Comparison of ENCODE assay signal across 1 cellular context in the genomic region with DNA sequence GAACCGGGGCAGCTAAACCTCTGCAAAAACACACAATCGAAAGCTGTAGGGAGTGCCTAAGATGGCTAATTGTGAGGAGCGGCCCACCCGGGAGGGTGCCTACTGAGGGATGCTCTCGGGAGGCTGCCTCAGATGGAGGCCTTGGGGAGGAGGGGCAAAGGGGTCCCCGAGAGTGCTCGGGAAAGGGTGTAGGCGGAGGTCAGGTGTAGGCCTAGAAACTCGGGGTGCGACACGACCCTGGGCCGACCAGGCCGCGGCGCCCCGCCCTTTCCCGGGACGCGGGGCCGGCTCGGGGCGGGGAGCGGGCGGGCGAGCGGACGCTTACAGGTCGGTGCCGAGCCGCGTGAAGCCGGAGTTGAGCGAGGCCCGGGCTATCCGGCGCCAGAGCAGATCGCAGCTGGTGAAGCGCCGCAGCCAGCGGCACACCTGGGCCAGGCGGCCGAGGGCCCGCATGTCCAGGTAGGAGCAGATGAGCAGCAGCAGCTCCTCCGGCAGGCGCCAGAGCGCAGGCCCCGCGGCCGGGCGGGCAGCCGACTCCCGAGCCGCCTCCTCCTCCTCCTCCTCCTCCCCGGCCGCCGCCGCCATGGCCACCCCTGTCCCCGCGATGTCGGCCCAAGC.
TF ChIP-seq lines count a peak whose summit lies in the region.

No MANE protein-coding gene starts in this region.

TF ChIP-seq in liver, 16 proteins besides CTCF, POLR2A, EP300 and RAD21 (continued from another document):
- TF ChIP-seq, protein P1, sequence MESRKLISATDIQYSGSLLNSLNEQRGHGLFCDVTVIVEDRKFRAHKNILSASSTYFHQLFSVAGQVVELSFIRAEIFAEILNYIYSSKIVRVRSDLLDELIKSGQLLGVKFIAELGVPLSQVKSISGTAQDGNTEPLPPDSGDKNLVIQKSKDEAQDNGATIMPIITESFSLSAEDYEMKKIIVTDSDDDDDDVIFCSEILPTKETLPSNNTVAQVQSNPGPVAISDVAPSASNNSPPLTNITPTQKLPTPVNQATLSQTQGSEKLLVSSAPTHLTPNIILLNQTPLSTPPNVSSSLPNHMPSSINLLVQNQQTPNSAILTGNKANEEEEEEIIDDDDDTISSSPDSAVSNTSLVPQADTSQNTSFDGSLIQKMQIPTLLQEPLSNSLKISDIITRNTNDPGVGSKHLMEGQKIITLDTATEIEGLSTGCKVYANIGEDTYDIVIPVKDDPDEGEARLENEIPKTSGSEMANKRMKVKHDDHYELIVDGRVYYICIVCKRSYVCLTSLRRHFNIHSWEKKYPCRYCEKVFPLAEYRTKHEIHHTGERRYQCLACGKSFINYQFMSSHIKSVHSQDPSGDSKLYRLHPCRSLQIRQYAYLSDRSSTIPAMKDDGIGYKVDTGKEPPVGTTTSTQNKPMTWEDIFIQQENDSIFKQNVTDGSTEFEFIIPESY (IDR thresholded peaks at IDR 0.05) = no peak
- TF ChIP-seq TAF1 (conservative IDR thresholded peaks at IDR 0.05) (no peak), GABPA (IDR thresholded peaks at IDR 0.05 in 1 of 2, conservative IDR thresholded peaks at IDR 0.05 in 1 of 2) (no peak), EGR1 (IDR thresholded peaks at IDR 0.05; ENCODE audit: low read depth in 2 of 2) (no peak), RXRA (IDR thresholded peaks at IDR 0.05) (no peak)
- TF ChIP-seq, protein P2, sequence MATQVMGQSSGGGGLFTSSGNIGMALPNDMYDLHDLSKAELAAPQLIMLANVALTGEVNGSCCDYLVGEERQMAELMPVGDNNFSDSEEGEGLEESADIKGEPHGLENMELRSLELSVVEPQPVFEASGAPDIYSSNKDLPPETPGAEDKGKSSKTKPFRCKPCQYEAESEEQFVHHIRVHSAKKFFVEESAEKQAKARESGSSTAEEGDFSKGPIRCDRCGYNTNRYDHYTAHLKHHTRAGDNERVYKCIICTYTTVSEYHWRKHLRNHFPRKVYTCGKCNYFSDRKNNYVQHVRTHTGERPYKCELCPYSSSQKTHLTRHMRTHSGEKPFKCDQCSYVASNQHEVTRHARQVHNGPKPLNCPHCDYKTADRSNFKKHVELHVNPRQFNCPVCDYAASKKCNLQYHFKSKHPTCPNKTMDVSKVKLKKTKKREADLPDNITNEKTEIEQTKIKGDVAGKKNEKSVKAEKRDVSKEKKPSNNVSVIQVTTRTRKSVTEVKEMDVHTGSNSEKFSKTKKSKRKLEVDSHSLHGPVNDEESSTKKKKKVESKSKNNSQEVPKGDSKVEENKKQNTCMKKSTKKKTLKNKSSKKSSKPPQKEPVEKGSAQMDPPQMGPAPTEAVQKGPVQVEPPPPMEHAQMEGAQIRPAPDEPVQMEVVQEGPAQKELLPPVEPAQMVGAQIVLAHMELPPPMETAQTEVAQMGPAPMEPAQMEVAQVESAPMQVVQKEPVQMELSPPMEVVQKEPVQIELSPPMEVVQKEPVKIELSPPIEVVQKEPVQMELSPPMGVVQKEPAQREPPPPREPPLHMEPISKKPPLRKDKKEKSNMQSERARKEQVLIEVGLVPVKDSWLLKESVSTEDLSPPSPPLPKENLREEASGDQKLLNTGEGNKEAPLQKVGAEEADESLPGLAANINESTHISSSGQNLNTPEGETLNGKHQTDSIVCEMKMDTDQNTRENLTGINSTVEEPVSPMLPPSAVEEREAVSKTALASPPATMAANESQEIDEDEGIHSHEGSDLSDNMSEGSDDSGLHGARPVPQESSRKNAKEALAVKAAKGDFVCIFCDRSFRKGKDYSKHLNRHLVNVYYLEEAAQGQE (IDR thresholded peaks at IDR 0.05) = no peak
TF ChIP-seq in liver: peak in this region for 0.
